In the genomic region with DNA sequence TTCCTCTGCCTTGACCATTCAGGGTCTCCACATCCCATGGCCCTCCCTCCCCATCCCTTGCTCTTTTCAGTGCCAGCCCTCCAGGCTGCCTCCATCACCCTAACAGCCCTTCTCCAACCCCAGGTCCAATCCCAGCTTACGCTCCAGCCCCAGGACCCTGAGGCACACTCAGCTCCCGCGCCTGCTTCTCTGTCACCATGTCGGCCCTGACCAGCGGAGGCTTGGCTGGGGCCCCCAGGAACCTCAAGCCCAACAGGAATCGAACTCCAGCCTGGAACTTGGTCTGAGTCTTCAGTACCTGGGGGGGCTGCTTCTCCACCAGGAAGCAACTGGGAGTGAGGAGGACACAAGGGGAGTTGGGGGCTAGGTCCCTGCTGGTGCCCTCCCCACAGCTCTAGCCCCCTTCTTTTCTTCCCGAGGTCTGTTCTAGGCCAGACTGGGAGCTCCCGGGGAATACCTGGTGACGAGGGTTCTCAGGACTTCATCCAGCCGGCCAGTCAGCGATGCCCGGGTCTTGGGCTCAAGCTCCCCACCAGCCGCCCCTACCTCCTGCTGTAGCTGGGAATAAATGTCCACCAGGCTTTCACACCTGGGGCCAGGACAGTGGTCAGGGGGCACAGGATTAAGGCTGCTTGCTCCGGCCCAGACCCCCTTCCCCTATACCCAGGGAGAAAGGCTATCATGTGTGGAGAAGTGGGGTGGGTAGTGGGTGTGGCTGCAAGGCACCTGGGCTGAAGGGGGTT, we compare ENCODE assay signal across 25 cellular contexts. TPM values are rescaled to one million over a fixed set of nuclear protein-coding genes. Genes with fewer than 3 reads are reported as not detected.
A peak's percentile ranks its signal among the peaks of the same experiment; 100 is the strongest.
DNase-seq lines count a peak whose midpoint lies in the region; ATAC-seq and TF ChIP-seq lines count a peak whose summit lies in the region.
"Had no signal": no experiment of that assay in that cellular context is flagged by ENCODE, and none has a peak within 500 bp of the region (broad histone marks: within the 10 kb centered on the region; RNA-seq: fewer than 3 reads in every experiment).

No MANE protein-coding gene starts in this region.

- no peaks in the 10 kb centered on the region for H3K27me3 ChIP-seq in effector memory CD4-positive, alpha-beta T cell (replicated peaks; ENCODE audit: control insufficient read depth, insufficient read depth, low read length, poor library complexity, severe bottlenecking)
- no peaks in the 10 kb centered on the region for H3K27me3 ChIP-seq in stomach
- H3K27me3 ChIP-seq: cardiac muscle cell, sigmoid colon, suprapubic skin had no signal

- no peaks in the 10 kb centered on the region for H3K9me3 ChIP-seq in effector memory CD4-positive, alpha-beta T cell (ENCODE audit: control insufficient read depth, low read length)
- no peaks in the 10 kb centered on the region for H3K9me3 ChIP-seq in stomach
- H3K9me3 ChIP-seq: sigmoid colon, suprapubic skin had no signal

- H3K27ac ChIP-seq in effector memory CD4-positive, alpha-beta T cell (ENCODE audit: insufficient read depth, low read length, poor library complexity, severe bottlenecking), result peak overlapping the region; percentile 22
- no peak overlapping the region for H3K27ac ChIP-seq in stomach
- H3K27ac ChIP-seq: cardiac muscle cell, GM23248, suprapubic skin had no signal

- in situ Hi-C loops in GM13976 (cut with MboI; ENCODE audit: low sequenced_read_pairs, unreplicated experiment), result no loop called here

- TF ChIP-seq CTCF in GM13976 (IDR thresholded peaks at IDR 0.05; ENCODE audit: borderline replicate concordance, control extremely low read depth, extremely low read depth, insufficient read depth, missing control alignments) (no peak), stomach (IDR thresholded peaks at IDR 0.05) (no peak)

- H3K4me3 ChIP-seq in effector memory CD4-positive, alpha-beta T cell (ENCODE audit: insufficient read depth, low read depth, low read length, poor library complexity, severe bottlenecking), result no peak overlapping the region
- no peak overlapping the region for H3K4me3 ChIP-seq in stomach
- H3K4me3 ChIP-seq: cardiac muscle cell, GM23248, sigmoid colon, suprapubic skin had no signal

- ATAC-seq in Right ventricle myocardium superior (ENCODE audit: poor library complexity) (no peak), left cardiac atrium (no peak), HG02588 (IDR thresholded peaks at IDR 0.05; ENCODE audit: unreplicated experiment) (no peak)
- ATAC-seq: left colon, Right ventricle myocardium inferior had no signal

- peaks cover 16% of the 10 kb centered on the region for H3K4me1 ChIP-seq in effector memory CD4-positive, alpha-beta T cell (ENCODE audit: control insufficient read depth, insufficient read depth, low read length, poor library complexity, severe bottlenecking)
- H3K4me1 ChIP-seq in stomach, result peaks cover 35 to 77% (median 49%) of the 10 kb centered on the region in 4 donors

- intact Hi-C loops in Right ventricle myocardium superior (cut with DNase I) (no loop called here), left cardiac atrium (cut with DNase I) (no loop called here), stomach (cut with DNase I; ENCODE audit: low total_unique reads) (no loop called here)

- 92 to 96% (median 94%) methylated on average over 12 to 14 of the region's 14 CpGs for WGBS in stomach, 5 donors

- no peak for TF ChIP-seq EP300 in stomach (IDR thresholded peaks at IDR 0.05)

- DNase-seq in Right ventricle myocardium superior (peak; percentile 33), left cardiac atrium (no peak), GM13976 (ENCODE audit: low spot score) (peak; percentile 13), stomach (peak; percentile 17), DMS53 treated with DMSO at 0.1 percent for 48 hours (lab: John Stamatoyannopoulos, UW; ENCODE audit: unreplicated experiment) (no peak)
- no peak for DNase-seq in effector memory CD4-positive, alpha-beta T cell
- DNase-seq: activated CD4-positive, alpha-beta T cell treated with anti-CD3 and anti-CD28 coated beads for 1 hour; activated effector memory CD4-positive, alpha-beta T cell treated with anti-CD3 and anti-CD28 coated beads, Interleukin-2, amount 50 U/mL, for 16 hours; amygdala; GM23248; left colon; naive B cell; NCI-H1417; NCI-H2107; NCI-H446 treated with DMSO at 0.1 percent for 48 hours; OCI-M1; sigmoid colon; stimulated activated CD4-positive, alpha-beta T cell treated with anti-CD3 and anti-CD28 coated beads, Interleukin-15, amount 100 ng/mL, for 24 hours had no signal

- no peak for TF ChIP-seq POLR2A in stomach (IDR thresholded peaks at IDR 0.05)

- peaks cover 44% of the 10 kb centered on the region for H3K36me3 ChIP-seq in effector memory CD4-positive, alpha-beta T cell (ENCODE audit: control insufficient read depth, insufficient read depth, low read length)
- peaks cover 40 to 78% (median 70%) of the 10 kb centered on the region in 4 donors for H3K36me3 ChIP-seq in stomach
- H3K36me3 ChIP-seq: cardiac muscle cell had no signal

RNA-seq across cellular contexts. Expression of a gene that starts 6.0 kb away (rescaled TPM):
- total RNA-seq in Right ventricle myocardium superior (49.5 TPM), left cardiac atrium (10 to 100 TPM; 77.7 to 78.1 TPM), stomach (100 to 1,000 TPM in 4 of 5 donors, 10 to 100 TPM in 1; 81.9 to 343 (median 209) TPM)
- polyA plus RNA-seq in stomach, result 100 to 1,000 TPM; 138 to 477 (median 147) TPM

RNA-seq across cellular contexts. Expression of a gene that starts 16.3 kb away (rescaled TPM):
- total RNA-seq in Right ventricle myocardium superior (10.3 TPM), left cardiac atrium (10 to 100 TPM; 11.1 to 17.1 TPM), stomach (10 to 100 TPM in 2 of 5 donors, 1 to 10 TPM in 2, not detected in 1; 1.7 to 12.1 (median 8.3) TPM)
- polyA plus RNA-seq in stomach, result 10 to 100 TPM; 14.1 to 16.6 (median 16.3) TPM

RNA-seq across cellular contexts. Expression of a gene that starts 23.1 kb away (rescaled TPM):
- total RNA-seq in Right ventricle myocardium superior (121 TPM), left cardiac atrium (100 to 1,000 TPM; 188 to 222 TPM), stomach (100 to 1,000 TPM in 4 of 5 donors, 10 to 100 TPM in 1; 97.8 to 510 (median 129) TPM)
- 10 to 100 TPM; 13.5 to 25.9 (median 13.6) TPM for polyA plus RNA-seq in stomach

RNA-seq across cellular contexts. Expression of a gene that starts 26.6 kb away (rescaled TPM):
- total RNA-seq in Right ventricle myocardium superior (3.0 TPM), left cardiac atrium (1 to 10 TPM; 2.8 to 5.3 TPM), stomach (10 to 100 TPM in 1 of 5 donors, 1 to 10 TPM in 4; 1.2 to 16.7 (median 2.7) TPM)
- 1 to 10 TPM; 1.1 to 3.8 (median 2.2) TPM for polyA plus RNA-seq in stomach

RNA-seq across cellular contexts. Expression of a gene that starts 42.2 kb away (rescaled TPM):
- total RNA-seq in Right ventricle myocardium superior (not detected), left cardiac atrium (not detected), stomach (not detected)
- not detected for polyA plus RNA-seq in stomach
- total RNA-seq: cardiac muscle cell, endothelial cell of umbilical vein, GM23248, left colon, mesenteric fat pad, Right ventricle myocardium inferior, sigmoid colon, suprapubic skin, urinary bladder had no signal
- polyA plus RNA-seq: cardiac muscle cell, endothelial cell of umbilical vein, sigmoid colon, urinary bladder had no signal

Comparison
In these comparisons a context has a peak if more than half of its experiments do, and no peak if none do; other contexts are left out.
1. DNase-seq: peak in Right ventricle myocardium superior (single experiment), GM13976 (single experiment) and stomach (single experiment); none in left cardiac atrium (single experiment), effector memory CD4-positive, alpha-beta T cell (0 of 3) and DMS53 treated with DMSO at 0.1 percent for 48 hours (single experiment).